Comparison of ENCODE assay signal across 8 cellular contexts in genomic region chr22:44497904-44498242, GRCh38. TPM values are rescaled to one million over a fixed set of nuclear protein-coding genes. Genes with fewer than 3 reads are reported as not detected.
DNase-seq lines count a peak whose midpoint lies in the region; ATAC-seq, FAIRE-seq and TF ChIP-seq lines count a peak whose summit lies in the region.

TSS of gene RTL6 (minus strand) at chr22:44498233. CDS start at chr22:44497556, 677 bp downstream.

- no peaks in the 10 kb centered on the region for H3K4me1 ChIP-seq in Karpas-422 (ENCODE audit: low read length)

- peak; percentile 22 for ATAC-seq in GM19397 (IDR thresholded peaks at IDR 0.05; ENCODE audit: unreplicated experiment)
- ATAC-seq in HG03432 (IDR thresholded peaks at IDR 0.05; ENCODE audit: unreplicated experiment), result no peak
- ATAC-seq in GM19467 (IDR thresholded peaks at IDR 0.05; ENCODE audit: unreplicated experiment), result no peak

- peaks cover 9% of the 10 kb centered on the region for H3K9me3 ChIP-seq in neural cell (ENCODE audit: low read length)
- no peaks in the 10 kb centered on the region for H3K9me3 ChIP-seq in Karpas-422 (ENCODE audit: low read length)

- no peaks in the 10 kb centered on the region for H4K20me1 ChIP-seq in neural cell (ENCODE audit: insufficient read depth)
- H4K20me1 ChIP-seq in Karpas-422 (ENCODE audit: insufficient read depth, low read depth, low read length), result no peaks in the 10 kb centered on the region

- H3K27ac ChIP-seq in RWPE1 (peak within 1 kb of the TSS; percentile 81), epithelial cell of prostate (peak within 1 kb of the TSS; percentile 46), neural cell (ENCODE audit: low read length) (peak within 1 kb of the TSS; percentile 87), Karpas-422 (ENCODE audit: low read length) (no peak within 1 kb of the TSS)

- H3K36me3 ChIP-seq in neural cell (ENCODE audit: insufficient read depth, low read length) (peaks cover 21% of the 10 kb centered on the region), Karpas-422 (ENCODE audit: insufficient read depth, low read length) (no peaks in the 10 kb centered on the region)

- no peaks in the 10 kb centered on the region for H3F3A ChIP-seq in neural cell (ENCODE audit: insufficient read depth, low read length, poor library complexity, severe bottlenecking)

- no peak for TF ChIP-seq CTCF in RWPE1 (conservative IDR thresholded peaks at IDR 0.05; ENCODE audit: low read depth)
- TF ChIP-seq CTCF in neural cell (IDR thresholded peaks at IDR 0.05; ENCODE audit: poor library complexity, severe bottlenecking), result no peak

- POLR2A ChIA-PET in RWPE1 (lab: Yijun Ruan, JAX; ENCODE audit: low non-redundant PET), result no interaction called here

- H3K79me2 ChIP-seq in neural cell (replicated peaks; ENCODE audit: insufficient read depth, low read length), result peaks cover 29% of the 10 kb centered on the region
- H3K79me2 ChIP-seq in Karpas-422 (ENCODE audit: low read length), result no peaks in the 10 kb centered on the region

- H3K4me3 ChIP-seq in neural cell (ENCODE audit: low read length) (peak within 1 kb of the TSS; percentile 90), Karpas-422 (ENCODE audit: low read length) (no peak within 1 kb of the TSS)

- H3K27me3 ChIP-seq in neural cell (ENCODE audit: insufficient read depth, low read depth, low read length) (no peaks in the 10 kb centered on the region), Karpas-422 (ENCODE audit: low read length) (no peaks in the 10 kb centered on the region)

- H3K9ac ChIP-seq in neural cell (ENCODE audit: low read length), result peak within 1 kb of the TSS; percentile 86
- no peak within 1 kb of the TSS for H3K9ac ChIP-seq in Karpas-422 (ENCODE audit: low read length)

- CTCF ChIA-PET in RWPE1 (lab: Yijun Ruan, JAX), result no interaction called here

- DNase-seq in RWPE1 (ENCODE audit: low spot score) (no peak), epithelial cell of prostate (ENCODE audit: low read depth, low spot score) (no peak), HTR-8/SVneo (ENCODE audit: insufficient read length, low spot score) (no peak), Karpas-422 (no peak)

- no peak for FAIRE-seq in HTR-8/SVneo (lab: Jason Lieb, UNC)

- peak; percentile 4 for TF ChIP-seq EP300 in neural cell (conservative IDR thresholded peaks at IDR 0.05; ENCODE audit: poor library complexity, severe bottlenecking)

- H3K4me2 ChIP-seq in neural cell (ENCODE audit: low read length) (peak within 1 kb of the TSS; percentile 91), Karpas-422 (ENCODE audit: low read depth, low read length, poor library complexity, severe bottlenecking) (no peak within 1 kb of the TSS)

- peak within 1 kb of the TSS; percentile 45 for H2AFZ ChIP-seq in neural cell (ENCODE audit: low read depth, low read length)
- H2AFZ ChIP-seq in Karpas-422 (ENCODE audit: low read length), result no peak within 1 kb of the TSS

- peak; percentile 49 for TF ChIP-seq RAD21 in neural cell (conservative IDR thresholded peaks at IDR 0.05)

- H3K9me2 ChIP-seq in neural cell (ENCODE audit: insufficient read depth, low read length) (no peaks in the 10 kb centered on the region), Karpas-422 (replicated peaks; ENCODE audit: insufficient read depth, low read length) (no peaks in the 10 kb centered on the region)

TF ChIP-seq in neural cell, 6 proteins besides CTCF, POLR2A, EP300 and RAD21:
- no peak for TF ChIP-seq MXI1 (conservative IDR thresholded peaks at IDR 0.05; ENCODE audit: poor library complexity, severe bottlenecking)
- TF ChIP-seq REST (IDR thresholded peaks at IDR 0.05; ENCODE audit: borderline replicate concordance), result no peak
- TF ChIP-seq TAF1 (IDR thresholded peaks at IDR 0.05; ENCODE audit: low read depth), result no peak
- TF ChIP-seq SMC3 (conservative IDR thresholded peaks at IDR 0.05; ENCODE audit: poor library complexity), result peak; percentile 40
- no peak for TF ChIP-seq POLR2AphosphoS5 (IDR thresholded peaks at IDR 0.05)

RNA-seq across cellular contexts. Expression of gene RTL6, which starts in this region (rescaled TPM):
- polyA plus RNA-seq in neural cell, result 35.8 and 36.8 TPM in 2 replicates
- polyA minus RNA-seq in neural cell, result 70.3 and 71.8 TPM in 2 replicates
- not detected in 2 replicates for total RNA-seq in Karpas-422 (2014; rRNA removed; shearing (Covaris generic); ENCODE audit: low replicate concordance)
